In genomic region chr4:177079327-177079726, GRCh38 we compare ENCODE assay signal across 28 cellular contexts.
A peak's percentile ranks its signal among the peaks of the same experiment; 100 is the strongest.
DNase-seq lines count a peak whose midpoint lies in the region; ATAC-seq, FAIRE-seq and TF ChIP-seq lines count a peak whose summit lies in the region.
"Had no signal": no experiment of that assay in that cellular context is flagged by ENCODE, and none has a peak within 500 bp of the region (broad histone marks: within the 10 kb centered on the region; RNA-seq: fewer than 3 reads in every experiment).

No MANE protein-coding gene starts in this region.

- TF ChIP-seq POLR2A in H54 (IDR thresholded peaks at IDR 0.05; ENCODE audit: low read depth, low read length): no peak

- H3K9me3 ChIP-seq in SJCRH30 (replicated peaks): no peaks in the 10 kb centered on the region
- H3K9me3 ChIP-seq: heart left ventricle had no signal

- intact Hi-C loops in left ventricle myocardium superior (cut with micrococcal nuclease): no loop called here

- DNase-seq in A172 (ENCODE audit: low spot score) (peak; percentile 32), H54 (ENCODE audit: insufficient read length, low spot score) (no peak), NCI-H69 (lab: John Stamatoyannopoulos, UW) (peak; percentile 69), bronchial epithelial cell (ENCODE audit: low read depth) (peak; percentile 8), left ventricle myocardium superior (no peak), SJCRH30 (no peak), SKM-1 treated with dmso at 0.1 percent for 144 hours (lab: John Stamatoyannopoulos, UW; ENCODE audit: unreplicated experiment) (no peak)
- DNase-seq: activated B cell treated with CpG ODN at 0.5 μM for 24 hours; activated CD4-positive, alpha-beta T cell treated with anti-CD3 and anti-CD28 coated beads, Interleukin-2, amount 50 U/mL, for 1 hour; activated naive CD4-positive, alpha-beta T cell treated with Interleukin-2 at 50 U/mL for 16 hours; activated T-cell treated with anti-CD3 and anti-CD28 coated beads, Interleukin-2, amount 50 U/mL, for 48 hours; CD4-positive, alpha-beta memory T cell; heart left ventricle; Kasumi-1; left cardiac atrium; NCI-H2029 treated with DMSO at 0.1 percent for 48 hours; NCI-H345; NCI-H774; right cardiac atrium; stimulated activated CD4-positive, alpha-beta T cell treated with anti-CD3 and anti-CD28 coated beads, Interleukin-4, amount 100 ng/mL, for 24 hours; substantia nigra; SW 1271; T1000 had no signal

- ATAC-seq in left ventricle myocardium superior (no peak), GM19328 (IDR thresholded peaks at IDR 0.05; ENCODE audit: unreplicated experiment) (no peak)
- ATAC-seq: heart left ventricle; HepG2; left cardiac atrium; right cardiac atrium; stimulated activated effector memory CD8-positive, alpha-beta T cell treated with anti-CD3 and anti-CD28 coated beads, Interleukin-12 subunit alpha, Interleukin-12 subunit beta, amount 100 ng/mL, for 72 hours had no signal

- H3K36me3 ChIP-seq in bronchial epithelial cell (ENCODE audit: control insufficient read depth, insufficient read depth, low read length): no peaks in the 10 kb centered on the region
- H3K36me3 ChIP-seq in SJCRH30: no peaks in the 10 kb centered on the region
- H3K36me3 ChIP-seq: heart left ventricle had no signal

- H3K4me3 ChIP-seq in bronchial epithelial cell (ENCODE audit: low read depth, low read length): no peak overlapping the region
- H3K4me3 ChIP-seq in SJCRH30: no peak overlapping the region
- H3K4me3 ChIP-seq: heart left ventricle had no signal

- H3K27ac ChIP-seq in SJCRH30: no peak overlapping the region
- H3K27ac ChIP-seq: heart left ventricle, HL-60 had no signal

- no peak for TF ChIP-seq CTCF in bronchial epithelial cell (IDR thresholded peaks at IDR 0.05; ENCODE audit: insufficient read depth, low read length, severe bottlenecking)

- H3K4me1 ChIP-seq in SJCRH30: no peaks in the 10 kb centered on the region
- H3K4me1 ChIP-seq: heart left ventricle had no signal

- FAIRE-seq in H54 (lab: Jason Lieb, UNC) (peak; percentile 6), bronchial epithelial cell (lab: Jason Lieb, UNC) (no peak)
- FAIRE-seq: G401.6, HepG2 had no signal

- H3K27me3 ChIP-seq in bronchial epithelial cell (ENCODE audit: control insufficient read depth, insufficient read depth, low read length): no peaks in the 10 kb centered on the region
- no peaks in the 10 kb centered on the region for H3K27me3 ChIP-seq in SJCRH30
- H3K27me3 ChIP-seq: heart left ventricle had no signal

Comparison
In these comparisons a context has a peak if more than half of its experiments do, and no peak if none do; other contexts are left out.
1. DNase-seq: peak in A172 (single experiment), NCI-H69 (single experiment) and bronchial epithelial cell (single experiment); none in H54 (single experiment), left ventricle myocardium superior (single experiment), SJCRH30 (0 of 2) and SKM-1 treated with dmso at 0.1 percent for 144 hours (single experiment).